Comparison of ENCODE assay signal across 12 cellular contexts in the genomic region with DNA sequence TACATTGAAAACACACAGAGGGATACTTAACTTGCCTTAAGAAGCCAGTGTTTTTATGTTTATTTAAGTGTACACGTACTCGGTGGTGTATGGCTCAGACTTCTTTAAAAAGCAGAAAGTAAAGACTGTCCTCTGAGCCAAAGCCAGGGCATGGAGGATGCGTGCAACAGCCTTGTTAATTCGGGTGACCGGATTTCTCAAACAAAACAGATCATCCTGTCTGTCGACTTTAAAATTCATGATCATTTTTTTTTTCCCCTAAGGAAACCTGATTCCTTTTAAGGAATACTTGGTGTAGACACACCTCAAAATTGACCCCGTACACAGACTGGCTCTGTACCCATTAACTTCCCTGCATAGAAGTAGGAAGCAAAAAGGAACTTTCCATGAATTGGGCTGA.
DNase-seq lines count a peak whose midpoint lies in the region; TF ChIP-seq lines count a peak whose summit lies in the region.
"Had no signal": no experiment of that assay in that cellular context is flagged by ENCODE, and none has a peak within 500 bp of the region (broad histone marks: within the 10 kb centered on the region; RNA-seq: fewer than 3 reads in every experiment).

No MANE protein-coding gene starts in this region.

- no peak for TF ChIP-seq POLR2A in testis (IDR thresholded peaks at IDR 0.05)

- no peak overlapping the region for H3K9ac ChIP-seq in subcutaneous abdominal adipose tissue (ENCODE audit: low read length in 5 of 5)
- H3K9ac ChIP-seq: KMS-11 had no signal

- DNase-seq in H4 (ENCODE audit: low spot score) (peak; percentile 76), astrocyte of the cerebellum (ENCODE audit: low read depth) (peak; percentile 22), kidney tubule cell (ENCODE audit: low spot score) (peak; percentile 50), GM13976 (ENCODE audit: low spot score) (no peak), NCI-H187 treated with DMSO at 0.1 percent for 48 hours (lab: John Stamatoyannopoulos, UW) (no peak), testis (no peak), OCI-M1 (lab: John Stamatoyannopoulos, UW) (no peak)
- DNase-seq: activated naive CD4-positive, alpha-beta T cell treated with Interleukin-2 at 50 U/mL for 16 hours; NCI-H2081 treated with DMSO at 0.1 percent for 48 hours; retina had no signal

- H3K4me1 ChIP-seq in subcutaneous abdominal adipose tissue (ENCODE audit: control insufficient read depth in 5 of 5, insufficient read depth in 5 of 5, low read length in 5 of 5) (peaks cover 0 to 40% (median 13%) of the 10 kb centered on the region in 5 donors), testis (peaks cover 5% of the 10 kb centered on the region)

- 59 to 65% methylated on average over 7 of the region's 7 CpGs for WGBS in testis, 2 donors

- H3K36me3 ChIP-seq in subcutaneous abdominal adipose tissue (ENCODE audit: control insufficient read depth in 5 of 5, insufficient read depth in 5 of 5, low read length in 5 of 5) = no peaks in the 10 kb centered on the region
- no peaks in the 10 kb centered on the region for H3K36me3 ChIP-seq in testis (ENCODE audit: low read depth, missing control alignments)

- no peaks in the 10 kb centered on the region for H3K27me3 ChIP-seq in subcutaneous abdominal adipose tissue (ENCODE audit: control insufficient read depth in 5 of 5, insufficient read depth in 4 of 5, low read length in 5 of 5)
- no peaks in the 10 kb centered on the region for H3K27me3 ChIP-seq in testis

- peaks cover 0 to 2% (median 0%) of the 10 kb centered on the region in 5 donors for H3K9me3 ChIP-seq in subcutaneous abdominal adipose tissue (ENCODE audit: control insufficient read depth in 5 of 5, low read length in 5 of 5)
- no peaks in the 10 kb centered on the region for H3K9me3 ChIP-seq in testis

- H3K4me3 ChIP-seq in astrocyte of the cerebellum (ENCODE audit: low read depth, low read length) = no peak overlapping the region
- H3K4me3 ChIP-seq in subcutaneous abdominal adipose tissue (ENCODE audit: low read depth in 1 of 5, low read length in 5 of 5) = no peak overlapping the region
- H3K4me3 ChIP-seq in testis = no peak overlapping the region

- H3K27ac ChIP-seq in subcutaneous abdominal adipose tissue (ENCODE audit: low read depth, low read length) (peak overlapping the region; percentile 47), testis (no peak overlapping the region)
- H3K27ac ChIP-seq: KMS-11 had no signal

- TF ChIP-seq CTCF in astrocyte of the cerebellum (IDR thresholded peaks at IDR 0.05; ENCODE audit: low read depth, low read length, missing control alignments) = no peak
- TF ChIP-seq CTCF in GM13976 (IDR thresholded peaks at IDR 0.05; ENCODE audit: borderline replicate concordance, control extremely low read depth, extremely low read depth, insufficient read depth, missing control alignments) = no peak
- no peak for TF ChIP-seq CTCF in testis (IDR thresholded peaks at IDR 0.05)

- in situ Hi-C loops in astrocyte of the cerebellum (cut with HindIII; ENCODE audit: low sequenced_read_pairs) = no loop called here
- in situ Hi-C loops in GM13976 (cut with MboI; ENCODE audit: low sequenced_read_pairs, unreplicated experiment) = no loop called here

- intact Hi-C loops in testis (cut with DNase I; ENCODE audit: low total_unique reads) = no loop called here

Comparison
In these comparisons a context has a peak if more than half of its experiments do, and no peak if none do; other contexts are left out.
1. DNase-seq: peak in H4 (single experiment), astrocyte of the cerebellum (single experiment) and kidney tubule cell (single experiment); none in GM13976 (single experiment), NCI-H187 treated with DMSO at 0.1 percent for 48 hours (single experiment), testis (single experiment) and OCI-M1 (single experiment).